ENCODE assay signal across 8 cellular contexts in genomic region chr1:62144238-62144831, GRCh38.
DNase-seq lines count a peak whose midpoint lies in the region; ATAC-seq lines count a peak whose summit lies in the region.

No MANE protein-coding gene starts in this region.

- DNase-seq in NCI-H748 (lab: John Stamatoyannopoulos, UW; ENCODE audit: unreplicated experiment) (peak; percentile 35), NCI-H748 treated with DMSO at 0.1 percent for 48 hours (lab: John Stamatoyannopoulos, UW) (no peak), NCI-H526 (lab: John Stamatoyannopoulos, UW) (peak; percentile 15 to 60), hepatic stellate cell (ENCODE audit: low spot score) (peak; percentile 37), cerebellar nuclear complex (lab: John Stamatoyannopoulos, UW) (no peak)
- peak; percentile 24 for DNase-seq in activated naive CD4-positive, alpha-beta T cell treated with anti-CD3 and anti-CD28 coated beads, Interleukin-2, amount 50 U/mL, for 16 hours
- DNase-seq in stimulated activated CD4-positive, alpha-beta T cell treated with anti-CD3 and anti-CD28 coated beads, Interleukin-1b, Interleukin-23, amount 100 ng/mL, for 24 hours (ENCODE audit: low read depth in 4 of 4, low spot score in 1 of 4), result peak in 3 of 4 experiments; percentile 7 to 18 (median 8)

- peak; percentile 66 for ATAC-seq in HG02759 (IDR thresholded peaks at IDR 0.05; ENCODE audit: unreplicated experiment)

Comparison
In these comparisons a context has a peak if more than half of its experiments do, and no peak if none do; other contexts are left out.
1. DNase-seq: peak in NCI-H748 (single experiment), NCI-H526 (2 of 2), activated naive CD4-positive, alpha-beta T cell treated with anti-CD3 and anti-CD28 coated beads, Interleukin-2, amount 50 U/mL, for 16 hours (single experiment), hepatic stellate cell (single experiment) and stimulated activated CD4-positive, alpha-beta T cell treated with anti-CD3 and anti-CD28 coated beads, Interleukin-1b, Interleukin-23, amount 100 ng/mL, for 24 hours (3 of 4); none in NCI-H748 treated with DMSO at 0.1 percent for 48 hours (single experiment) and cerebellar nuclear complex (0 of 2).